1 cellular context compared by ENCODE assay signal in the genomic region with DNA sequence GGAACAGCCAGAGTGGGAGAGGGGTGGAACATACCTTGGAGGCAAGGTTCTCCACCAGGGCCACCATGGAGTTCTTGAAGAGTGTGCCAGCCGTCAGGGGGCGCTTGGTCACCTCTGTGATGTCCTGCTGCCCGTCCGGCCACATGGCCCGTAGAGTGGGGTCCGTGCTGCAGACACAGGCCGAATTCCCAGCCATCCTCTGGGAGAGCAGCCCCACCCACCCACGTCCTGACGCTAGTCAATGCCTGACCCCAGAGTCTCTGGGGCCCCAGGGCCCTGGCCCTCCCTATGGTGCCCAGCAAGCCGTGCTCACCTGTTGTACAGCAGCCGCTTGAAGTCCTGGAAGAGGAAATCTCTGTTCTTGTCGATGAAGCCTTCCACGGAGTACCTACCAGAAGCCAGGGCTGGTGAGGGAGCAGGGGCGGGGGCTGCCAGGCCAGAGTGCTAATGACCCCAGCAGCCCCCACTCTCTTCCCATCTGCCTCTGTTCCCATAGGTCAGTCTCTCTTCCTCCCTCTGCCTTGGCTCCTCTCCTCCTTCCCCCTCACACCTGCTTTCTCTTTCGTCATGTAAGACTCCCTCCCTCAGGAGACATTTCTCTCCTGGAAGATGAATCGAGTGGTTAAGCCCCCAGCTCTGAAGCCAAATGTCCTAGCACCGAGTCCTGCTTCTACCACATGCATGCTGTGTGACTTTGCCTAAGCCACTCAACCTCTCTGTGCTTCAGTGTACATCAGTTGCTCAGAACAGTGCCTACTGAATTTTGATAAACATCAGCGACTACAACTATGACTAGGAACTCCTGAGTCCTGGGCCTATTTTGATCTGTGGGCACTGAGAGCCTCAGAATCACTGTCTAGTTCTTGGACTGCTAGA.
TF ChIP-seq lines count a peak whose summit lies in the region.

No MANE protein-coding gene starts in this region.

TF ChIP-seq in K562, 482 proteins besides CTCF, POLR2A, EP300 and RAD21 (continued from another document and continues in another):
- TF ChIP-seq PTBP1 (IDR thresholded peaks at IDR 0.05; ENCODE audit: low read depth, low read length) (peak; percentile 97; the same call in 1 of the 2 replicates), MBD2 (IDR thresholded peaks at IDR 0.05; ENCODE audit: borderline replicate concordance, low read depth) (no peak), SPI1 (IDR thresholded peaks at IDR 0.05; ENCODE audit: borderline replicate concordance, low read depth, low read length) (no peak), ZNF197 (CRISPR knock-in tag; IDR thresholded peaks at IDR 0.05; ENCODE audit: low read depth) (no peak), TAL1 (IDR thresholded peaks at IDR 0.05) (no peak), LCOR (CRISPR knock-in tag; IDR thresholded peaks at IDR 0.05) (no peak), POLR2G (IDR thresholded peaks at IDR 0.05; ENCODE audit: low read depth, low read length) (peak; percentile 30; the same call in 1 of the 2 replicates), TEAD4 (IDR thresholded peaks at IDR 0.05; ENCODE audit: low read length) (no peak), TEAD4 (CRISPR knock-in tag; IDR thresholded peaks at IDR 0.05; ENCODE audit: borderline replicate concordance) (no peak), ZNF175 (CRISPR knock-in tag; IDR thresholded peaks at IDR 0.05; ENCODE audit: low read depth) (no peak), SAFB (IDR thresholded peaks at IDR 0.05; ENCODE audit: borderline replicate concordance, low read depth, low read length) (no peak), ZFPM2 (CRISPR knock-in tag; IDR thresholded peaks at IDR 0.05) (no peak), ZNF140 (CRISPR knock-in tag; IDR thresholded peaks at IDR 0.05) (no peak), NBN (IDR thresholded peaks at IDR 0.05; ENCODE audit: low read depth) (no peak), COPS2 (conservative IDR thresholded peaks at IDR 0.05) (no peak), CC2D1A (IDR thresholded peaks at IDR 0.05) (no peak), ZNF274 (IDR thresholded peaks at IDR 0.05; ENCODE audit: borderline replicate concordance, low read depth, low read length) (no peak), CREBBP (IDR thresholded peaks at IDR 0.05; ENCODE audit: low read depth, low read length) (no peak), HDAC2 (IDR thresholded peaks at IDR 0.05) (peak; percentile 92), MAFK (IDR thresholded peaks at IDR 0.05; ENCODE audit: low read length) (no peak), BHLHE40 (IDR thresholded peaks at IDR 0.05; ENCODE audit: low read length) (peak; percentile 19; the same call in 1 of the 2 replicates), TCF3 (CRISPR knock-in tag; IDR thresholded peaks at IDR 0.05) (no peak), ARID1B (IDR thresholded peaks at IDR 0.05) (no peak), ZNF766 (CRISPR knock-in tag; conservative IDR thresholded peaks at IDR 0.05) (no peak), SMAD1 (IDR thresholded peaks at IDR 0.05; ENCODE audit: low read depth, low read length, partially characterized antibody) (no peak), HDAC1 (IDR thresholded peaks at IDR 0.05) (peak in 1 of 2 experiments; percentile 52; a peak in 2 of 4 replicates), POLR2B (IDR thresholded peaks at IDR 0.05; ENCODE audit: low read depth, partially characterized antibody) (no peak), ZNF717 (CRISPR knock-in tag; IDR thresholded peaks at IDR 0.05) (no peak), NCOA2 (IDR thresholded peaks at IDR 0.05; ENCODE audit: partially characterized antibody in 2 of 2) (no peak), CBX1 (IDR thresholded peaks at IDR 0.05; ENCODE audit: low read depth) (peak; percentile 82; the same call in 1 of the 2 replicates), ZNF121 (CRISPR knock-in tag; conservative IDR thresholded peaks at IDR 0.05) (no peak), ZBTB17 (CRISPR knock-in tag; IDR thresholded peaks at IDR 0.05) (no peak)
- TF ChIP-seq, protein P1, sequence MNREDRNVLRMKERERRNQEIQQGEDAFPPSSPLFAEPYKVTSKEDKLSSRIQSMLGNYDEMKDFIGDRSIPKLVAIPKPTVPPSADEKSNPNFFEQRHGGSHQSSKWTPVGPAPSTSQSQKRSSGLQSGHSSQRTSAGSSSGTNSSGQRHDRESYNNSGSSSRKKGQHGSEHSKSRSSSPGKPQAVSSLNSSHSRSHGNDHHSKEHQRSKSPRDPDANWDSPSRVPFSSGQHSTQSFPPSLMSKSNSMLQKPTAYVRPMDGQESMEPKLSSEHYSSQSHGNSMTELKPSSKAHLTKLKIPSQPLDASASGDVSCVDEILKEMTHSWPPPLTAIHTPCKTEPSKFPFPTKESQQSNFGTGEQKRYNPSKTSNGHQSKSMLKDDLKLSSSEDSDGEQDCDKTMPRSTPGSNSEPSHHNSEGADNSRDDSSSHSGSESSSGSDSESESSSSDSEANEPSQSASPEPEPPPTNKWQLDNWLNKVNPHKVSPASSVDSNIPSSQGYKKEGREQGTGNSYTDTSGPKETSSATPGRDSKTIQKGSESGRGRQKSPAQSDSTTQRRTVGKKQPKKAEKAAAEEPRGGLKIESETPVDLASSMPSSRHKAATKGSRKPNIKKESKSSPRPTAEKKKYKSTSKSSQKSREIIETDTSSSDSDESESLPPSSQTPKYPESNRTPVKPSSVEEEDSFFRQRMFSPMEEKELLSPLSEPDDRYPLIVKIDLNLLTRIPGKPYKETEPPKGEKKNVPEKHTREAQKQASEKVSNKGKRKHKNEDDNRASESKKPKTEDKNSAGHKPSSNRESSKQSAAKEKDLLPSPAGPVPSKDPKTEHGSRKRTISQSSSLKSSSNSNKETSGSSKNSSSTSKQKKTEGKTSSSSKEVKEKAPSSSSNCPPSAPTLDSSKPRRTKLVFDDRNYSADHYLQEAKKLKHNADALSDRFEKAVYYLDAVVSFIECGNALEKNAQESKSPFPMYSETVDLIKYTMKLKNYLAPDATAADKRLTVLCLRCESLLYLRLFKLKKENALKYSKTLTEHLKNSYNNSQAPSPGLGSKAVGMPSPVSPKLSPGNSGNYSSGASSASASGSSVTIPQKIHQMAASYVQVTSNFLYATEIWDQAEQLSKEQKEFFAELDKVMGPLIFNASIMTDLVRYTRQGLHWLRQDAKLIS (CRISPR knock-in tag; IDR thresholded peaks at IDR 0.05) = no peak
- TF ChIP-seq, protein P2, sequence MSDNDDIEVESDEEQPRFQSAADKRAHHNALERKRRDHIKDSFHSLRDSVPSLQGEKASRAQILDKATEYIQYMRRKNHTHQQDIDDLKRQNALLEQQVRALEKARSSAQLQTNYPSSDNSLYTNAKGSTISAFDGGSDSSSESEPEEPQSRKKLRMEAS (CRISPR knock-in tag; IDR thresholded peaks at IDR 0.05) = peak; percentile 63; the same call in 1 of the 2 replicates
- TF ChIP-seq, protein P3, sequence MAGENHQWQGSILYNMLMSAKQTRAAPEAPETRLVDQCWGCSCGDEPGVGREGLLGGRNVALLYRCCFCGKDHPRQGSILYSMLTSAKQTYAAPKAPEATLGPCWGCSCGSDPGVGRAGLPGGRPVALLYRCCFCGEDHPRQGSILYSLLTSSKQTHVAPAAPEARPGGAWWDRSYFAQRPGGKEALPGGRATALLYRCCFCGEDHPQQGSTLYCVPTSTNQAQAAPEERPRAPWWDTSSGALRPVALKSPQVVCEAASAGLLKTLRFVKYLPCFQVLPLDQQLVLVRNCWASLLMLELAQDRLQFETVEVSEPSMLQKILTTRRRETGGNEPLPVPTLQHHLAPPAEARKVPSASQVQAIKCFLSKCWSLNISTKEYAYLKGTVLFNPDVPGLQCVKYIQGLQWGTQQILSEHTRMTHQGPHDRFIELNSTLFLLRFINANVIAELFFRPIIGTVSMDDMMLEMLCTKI (IDR thresholded peaks at IDR 0.05; ENCODE audit: partially characterized antibody) = no peak
- TF ChIP-seq, protein P4, sequence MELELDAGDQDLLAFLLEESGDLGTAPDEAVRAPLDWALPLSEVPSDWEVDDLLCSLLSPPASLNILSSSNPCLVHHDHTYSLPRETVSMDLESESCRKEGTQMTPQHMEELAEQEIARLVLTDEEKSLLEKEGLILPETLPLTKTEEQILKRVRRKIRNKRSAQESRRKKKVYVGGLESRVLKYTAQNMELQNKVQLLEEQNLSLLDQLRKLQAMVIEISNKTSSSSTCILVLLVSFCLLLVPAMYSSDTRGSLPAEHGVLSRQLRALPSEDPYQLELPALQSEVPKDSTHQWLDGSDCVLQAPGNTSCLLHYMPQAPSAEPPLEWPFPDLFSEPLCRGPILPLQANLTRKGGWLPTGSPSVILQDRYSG (tag; conservative IDR thresholded peaks at IDR 0.05; ENCODE audit: low read depth) = no peak
- TF ChIP-seq, protein P5, sequence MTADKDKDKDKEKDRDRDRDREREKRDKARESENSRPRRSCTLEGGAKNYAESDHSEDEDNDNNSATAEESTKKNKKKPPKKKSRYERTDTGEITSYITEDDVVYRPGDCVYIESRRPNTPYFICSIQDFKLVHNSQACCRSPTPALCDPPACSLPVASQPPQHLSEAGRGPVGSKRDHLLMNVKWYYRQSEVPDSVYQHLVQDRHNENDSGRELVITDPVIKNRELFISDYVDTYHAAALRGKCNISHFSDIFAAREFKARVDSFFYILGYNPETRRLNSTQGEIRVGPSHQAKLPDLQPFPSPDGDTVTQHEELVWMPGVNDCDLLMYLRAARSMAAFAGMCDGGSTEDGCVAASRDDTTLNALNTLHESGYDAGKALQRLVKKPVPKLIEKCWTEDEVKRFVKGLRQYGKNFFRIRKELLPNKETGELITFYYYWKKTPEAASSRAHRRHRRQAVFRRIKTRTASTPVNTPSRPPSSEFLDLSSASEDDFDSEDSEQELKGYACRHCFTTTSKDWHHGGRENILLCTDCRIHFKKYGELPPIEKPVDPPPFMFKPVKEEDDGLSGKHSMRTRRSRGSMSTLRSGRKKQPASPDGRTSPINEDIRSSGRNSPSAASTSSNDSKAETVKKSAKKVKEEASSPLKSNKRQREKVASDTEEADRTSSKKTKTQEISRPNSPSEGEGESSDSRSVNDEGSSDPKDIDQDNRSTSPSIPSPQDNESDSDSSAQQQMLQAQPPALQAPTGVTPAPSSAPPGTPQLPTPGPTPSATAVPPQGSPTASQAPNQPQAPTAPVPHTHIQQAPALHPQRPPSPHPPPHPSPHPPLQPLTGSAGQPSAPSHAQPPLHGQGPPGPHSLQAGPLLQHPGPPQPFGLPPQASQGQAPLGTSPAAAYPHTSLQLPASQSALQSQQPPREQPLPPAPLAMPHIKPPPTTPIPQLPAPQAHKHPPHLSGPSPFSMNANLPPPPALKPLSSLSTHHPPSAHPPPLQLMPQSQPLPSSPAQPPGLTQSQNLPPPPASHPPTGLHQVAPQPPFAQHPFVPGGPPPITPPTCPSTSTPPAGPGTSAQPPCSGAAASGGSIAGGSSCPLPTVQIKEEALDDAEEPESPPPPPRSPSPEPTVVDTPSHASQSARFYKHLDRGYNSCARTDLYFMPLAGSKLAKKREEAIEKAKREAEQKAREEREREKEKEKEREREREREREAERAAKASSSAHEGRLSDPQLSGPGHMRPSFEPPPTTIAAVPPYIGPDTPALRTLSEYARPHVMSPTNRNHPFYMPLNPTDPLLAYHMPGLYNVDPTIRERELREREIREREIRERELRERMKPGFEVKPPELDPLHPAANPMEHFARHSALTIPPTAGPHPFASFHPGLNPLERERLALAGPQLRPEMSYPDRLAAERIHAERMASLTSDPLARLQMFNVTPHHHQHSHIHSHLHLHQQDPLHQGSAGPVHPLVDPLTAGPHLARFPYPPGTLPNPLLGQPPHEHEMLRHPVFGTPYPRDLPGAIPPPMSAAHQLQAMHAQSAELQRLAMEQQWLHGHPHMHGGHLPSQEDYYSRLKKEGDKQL (CRISPR knock-in tag; IDR thresholded peaks at IDR 0.05; ENCODE audit: borderline replicate concordance) = no peak
- TF ChIP-seq, protein P6, sequence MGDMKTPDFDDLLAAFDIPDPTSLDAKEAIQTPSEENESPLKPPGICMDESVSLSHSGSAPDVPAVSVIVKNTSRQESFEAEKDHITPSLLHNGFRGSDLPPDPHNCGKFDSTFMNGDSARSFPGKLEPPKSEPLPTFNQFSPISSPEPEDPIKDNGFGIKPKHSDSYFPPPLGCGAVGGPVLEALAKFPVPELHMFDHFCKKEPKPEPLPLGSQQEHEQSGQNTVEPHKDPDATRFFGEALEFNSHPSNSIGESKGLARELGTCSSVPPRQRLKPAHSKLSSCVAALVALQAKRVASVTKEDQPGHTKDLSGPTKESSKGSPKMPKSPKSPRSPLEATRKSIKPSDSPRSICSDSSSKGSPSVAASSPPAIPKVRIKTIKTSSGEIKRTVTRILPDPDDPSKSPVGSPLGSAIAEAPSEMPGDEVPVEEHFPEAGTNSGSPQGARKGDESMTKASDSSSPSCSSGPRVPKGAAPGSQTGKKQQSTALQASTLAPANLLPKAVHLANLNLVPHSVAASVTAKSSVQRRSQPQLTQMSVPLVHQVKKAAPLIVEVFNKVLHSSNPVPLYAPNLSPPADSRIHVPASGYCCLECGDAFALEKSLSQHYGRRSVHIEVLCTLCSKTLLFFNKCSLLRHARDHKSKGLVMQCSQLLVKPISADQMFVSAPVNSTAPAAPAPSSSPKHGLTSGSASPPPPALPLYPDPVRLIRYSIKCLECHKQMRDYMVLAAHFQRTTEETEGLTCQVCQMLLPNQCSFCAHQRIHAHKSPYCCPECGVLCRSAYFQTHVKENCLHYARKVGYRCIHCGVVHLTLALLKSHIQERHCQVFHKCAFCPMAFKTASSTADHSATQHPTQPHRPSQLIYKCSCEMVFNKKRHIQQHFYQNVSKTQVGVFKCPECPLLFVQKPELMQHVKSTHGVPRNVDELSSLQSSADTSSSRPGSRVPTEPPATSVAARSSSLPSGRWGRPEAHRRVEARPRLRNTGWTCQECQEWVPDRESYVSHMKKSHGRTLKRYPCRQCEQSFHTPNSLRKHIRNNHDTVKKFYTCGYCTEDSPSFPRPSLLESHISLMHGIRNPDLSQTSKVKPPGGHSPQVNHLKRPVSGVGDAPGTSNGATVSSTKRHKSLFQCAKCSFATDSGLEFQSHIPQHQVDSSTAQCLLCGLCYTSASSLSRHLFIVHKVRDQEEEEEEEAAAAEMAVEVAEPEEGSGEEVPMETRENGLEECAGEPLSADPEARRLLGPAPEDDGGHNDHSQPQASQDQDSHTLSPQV (IDR thresholded peaks at IDR 0.05) = peak; percentile 55; the same call in 1 of the 2 replicates
- TF ChIP-seq, protein P7, sequence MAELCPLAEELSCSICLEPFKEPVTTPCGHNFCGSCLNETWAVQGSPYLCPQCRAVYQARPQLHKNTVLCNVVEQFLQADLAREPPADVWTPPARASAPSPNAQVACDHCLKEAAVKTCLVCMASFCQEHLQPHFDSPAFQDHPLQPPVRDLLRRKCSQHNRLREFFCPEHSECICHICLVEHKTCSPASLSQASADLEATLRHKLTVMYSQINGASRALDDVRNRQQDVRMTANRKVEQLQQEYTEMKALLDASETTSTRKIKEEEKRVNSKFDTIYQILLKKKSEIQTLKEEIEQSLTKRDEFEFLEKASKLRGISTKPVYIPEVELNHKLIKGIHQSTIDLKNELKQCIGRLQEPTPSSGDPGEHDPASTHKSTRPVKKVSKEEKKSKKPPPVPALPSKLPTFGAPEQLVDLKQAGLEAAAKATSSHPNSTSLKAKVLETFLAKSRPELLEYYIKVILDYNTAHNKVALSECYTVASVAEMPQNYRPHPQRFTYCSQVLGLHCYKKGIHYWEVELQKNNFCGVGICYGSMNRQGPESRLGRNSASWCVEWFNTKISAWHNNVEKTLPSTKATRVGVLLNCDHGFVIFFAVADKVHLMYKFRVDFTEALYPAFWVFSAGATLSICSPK (IDR thresholded peaks at IDR 0.05; ENCODE audit: borderline replicate concordance) = no peak
